ENCODE assay signal across 36 cellular contexts in the genomic region with DNA sequence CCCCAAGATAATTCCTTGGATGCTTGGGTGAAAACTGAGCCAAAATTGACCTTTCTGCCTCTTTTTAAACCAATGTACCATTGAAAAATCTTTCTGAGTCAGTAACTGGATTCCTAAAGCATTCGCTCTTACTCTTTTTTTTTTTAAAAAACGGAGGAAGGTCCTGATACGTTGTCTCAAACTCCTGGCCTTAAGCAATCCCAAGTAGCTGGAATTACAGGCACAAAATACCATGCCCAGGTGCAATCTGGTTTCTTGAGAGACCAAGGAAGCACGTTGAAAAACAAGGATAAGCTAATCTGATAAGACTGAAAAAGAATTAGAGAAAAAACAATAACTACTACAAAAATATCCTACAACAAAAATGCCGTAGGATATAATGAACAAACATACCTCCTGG.
"Had no signal": no experiment of that assay in that cellular context is flagged by ENCODE, and none has a peak within 500 bp of the region (broad histone marks: within the 10 kb centered on the region; RNA-seq: fewer than 3 reads in every experiment).

No MANE protein-coding gene starts in this region.

- ATAC-seq: activated CD4-positive, CD25-positive, alpha-beta regulatory T cell treated with anti-CD3 and anti-CD28 coated beads, Interleukin-2, amount 50 U/mL, for 24 hours; activated CD8-positive, alpha-beta memory T cell treated with anti-CD3 and anti-CD28 coated beads, Interleukin-2, amount 10 ng/mL, durations not matched to agents 7 days and 5 days; activated CD8-positive, alpha-beta T cell treated with anti-CD3 and anti-CD28 coated beads, Interleukin-2, amount 10 ng/mL, durations not matched to agents 7 days and 5 days; activated naive CD8-positive, alpha-beta T cell treated with anti-CD3 and anti-CD28 coated beads, Interleukin-2, amount 50 U/mL, for 24 hours; effector memory CD8-positive, alpha-beta T cell; foreskin keratinocyte; gastrocnemius medialis; heart left ventricle; T-helper 17 cell had no signal

- H3K4me3 Mint-ChIP-seq: activated B cell treated with CpG ODN at 0.5 μM for 24 hours; activated CD4-positive, alpha-beta memory T cell treated with anti-CD3 and anti-CD28 coated beads for 36 hours; activated CD8-positive, alpha-beta memory T cell treated with anti-CD3 and anti-CD28 coated beads, Interleukin-2, amount 10 ng/mL, durations not matched to agents 7 days and 5 days; activated CD8-positive, alpha-beta T cell treated with anti-CD3 and anti-CD28 coated beads, Interleukin-2, amount 10 ng/mL, durations not matched to agents 7 days and 5 days; activated naive CD4-positive, alpha-beta T cell treated with anti-CD3 and anti-CD28 coated beads for 36 hours; activated naive CD4-positive, alpha-beta T cell treated with anti-CD3 and anti-CD28 coated beads, Interleukin-2, amount 50 U/mL, for 24 hours; activated naive CD8-positive, alpha-beta T cell treated with anti-CD3 and anti-CD28 coated beads for 36 hours; activated naive CD8-positive, alpha-beta T cell treated with anti-CD3 and anti-CD28 coated beads, Interleukin-2, amount 50 U/mL, for 24 hours; activated T-helper 1 cell treated with anti-CD3 and anti-CD28 coated beads, Interleukin-12 subunit alpha, Interleukin-12 subunit beta, Interleukin-2, Interleukin-4 antibody, amounts not matched to agents 30 ng/mL and 10 ng/mL and 1 ng/mL, durations not matched to agents 14 hours and 24 hours and 36 hours; central memory CD8-positive, alpha-beta T cell; effector memory CD8-positive, alpha-beta T cell; T-helper 17 cell; T-helper 2 cell treated with Interferon-gamma antibody and Interleukin-4, amounts not matched to agents 5 μg/mL and 100 μg/mL, for 36 hours had no signal

- FAIRE-seq: bronchial epithelial cell had no signal

- H3K36me3 ChIP-seq: adrenal gland, ascending aorta, brain microvascular endothelial cell, gastrocnemius medialis had no signal

- H3K4me1 Mint-ChIP-seq: activated naive CD4-positive, alpha-beta T cell treated with anti-CD3 and anti-CD28 coated beads, Interleukin-2, amount 50 U/mL, for 24 hours; activated naive CD8-positive, alpha-beta T cell treated with anti-CD3 and anti-CD28 coated beads for 36 hours; activated naive CD8-positive, alpha-beta T cell treated with anti-CD3 and anti-CD28 coated beads, Interleukin-2, amount 50 U/mL, for 24 hours; central memory CD8-positive, alpha-beta T cell had no signal

- H3K4me1 ChIP-seq: adrenal gland had no signal

- H3K4me3 ChIP-seq: adrenal gland, ascending aorta, esophagus muscularis mucosa, gastrocnemius medialis, heart left ventricle had no signal

- H3K9me3 Mint-ChIP-seq: activated B cell treated with CpG ODN at 0.5 μM for 24 hours; activated CD4-positive, alpha-beta memory T cell treated with anti-CD3 and anti-CD28 coated beads for 36 hours; activated naive CD4-positive, alpha-beta T cell treated with anti-CD3 and anti-CD28 coated beads for 36 hours; activated naive CD4-positive, alpha-beta T cell treated with anti-CD3 and anti-CD28 coated beads, Interleukin-2, amount 50 U/mL, for 24 hours; activated naive CD8-positive, alpha-beta T cell treated with anti-CD3 and anti-CD28 coated beads for 36 hours; activated naive CD8-positive, alpha-beta T cell treated with anti-CD3 and anti-CD28 coated beads, Interleukin-2, amount 50 U/mL, for 24 hours; activated T-helper 1 cell treated with anti-CD3 and anti-CD28 coated beads, Interleukin-12 subunit alpha, Interleukin-12 subunit beta, Interleukin-2, Interleukin-4 antibody, amounts not matched to agents 30 ng/mL and 10 ng/mL and 1 ng/mL, durations not matched to agents 14 hours and 24 hours and 36 hours; activated T-helper 2 cell treated with anti-CD3 and anti-CD28 coated beads, Interferon-gamma antibody, Interleukin-2, Interleukin-4, amounts not matched to agents 10 μg/mL and 5 μg/mL and 100 μg/mL, durations not matched to agents 14 hours and 24 hours and 36 hours; central memory CD8-positive, alpha-beta T cell; effector memory CD8-positive, alpha-beta T cell; T-helper 2 cell treated with Interferon-gamma antibody and Interleukin-4, amounts not matched to agents 5 μg/mL and 100 μg/mL, for 36 hours had no signal

- H3K9me3 ChIP-seq: adrenal gland, ascending aorta, esophagus muscularis mucosa, gastrocnemius medialis, heart left ventricle had no signal

- H3K27ac Mint-ChIP-seq: activated B cell treated with CpG ODN at 0.5 μM for 24 hours; activated CD4-positive, alpha-beta memory T cell treated with anti-CD3 and anti-CD28 coated beads for 36 hours; activated CD8-positive, alpha-beta memory T cell treated with anti-CD3 and anti-CD28 coated beads, Interleukin-2, amount 10 ng/mL, durations not matched to agents 7 days and 5 days; activated CD8-positive, alpha-beta T cell treated with anti-CD3 and anti-CD28 coated beads, Interleukin-2, amount 10 ng/mL, durations not matched to agents 7 days and 5 days; activated naive CD4-positive, alpha-beta T cell treated with anti-CD3 and anti-CD28 coated beads for 36 hours; activated naive CD4-positive, alpha-beta T cell treated with anti-CD3 and anti-CD28 coated beads, Interleukin-2, amount 50 U/mL, for 24 hours; activated naive CD8-positive, alpha-beta T cell treated with anti-CD3 and anti-CD28 coated beads for 36 hours; activated naive CD8-positive, alpha-beta T cell treated with anti-CD3 and anti-CD28 coated beads, Interleukin-2, amount 50 U/mL, for 24 hours; activated T-helper 1 cell treated with anti-CD3 and anti-CD28 coated beads, Interleukin-12 subunit alpha, Interleukin-12 subunit beta, Interleukin-2, Interleukin-4 antibody, amounts not matched to agents 30 ng/mL and 10 ng/mL and 1 ng/mL, durations not matched to agents 14 hours and 24 hours and 36 hours; activated T-helper 2 cell treated with anti-CD3 and anti-CD28 coated beads, Interferon-gamma antibody, Interleukin-2, Interleukin-4, amounts not matched to agents 10 μg/mL and 5 μg/mL and 100 μg/mL, durations not matched to agents 14 hours and 24 hours and 36 hours; T-helper 17 cell; T-helper 2 cell treated with Interferon-gamma antibody and Interleukin-4, amounts not matched to agents 5 μg/mL and 100 μg/mL, for 36 hours had no signal

- DNase-seq: activated B cell treated with CpG ODN at 0.5 μM for 24 hours; activated CD4-positive, alpha-beta memory T cell treated with anti-CD3 and anti-CD28 coated beads for 36 hours; activated CD4-positive, alpha-beta T cell treated with anti-CD3 and anti-CD28 coated beads for 48 hours; activated CD8-positive, alpha-beta memory T cell treated with anti-CD3 and anti-CD28 coated beads, Interleukin-2, amount 10 ng/mL, durations not matched to agents 7 days and 5 days; activated CD8-positive, alpha-beta memory T cell treated with anti-CD3 and anti-CD28 coated beads, Interleukin-2, amount 50 U/mL, for 4 hours; activated CD8-positive, alpha-beta T cell treated with anti-CD3 and anti-CD28 coated beads, Interleukin-2, amount 10 ng/mL, durations not matched to agents 7 days and 5 days; activated effector memory CD4-positive, alpha-beta T cell treated with anti-CD3 and anti-CD28 coated beads, Interleukin-2, amount 50 U/mL, for 16 hours; activated naive CD4-positive, alpha-beta T cell treated with anti-CD3 and anti-CD28 coated beads for 36 hours; activated naive CD8-positive, alpha-beta T cell treated with anti-CD3 and anti-CD28 coated beads for 36 hours; activated naive CD8-positive, alpha-beta T cell treated with anti-CD3 and anti-CD28 coated beads, Interleukin-2, amount 50 U/mL, for 24 hours; activated T-cell treated with anti-CD3 and anti-CD28 coated beads, Interleukin-2, amount 50 U/mL, for 1 hour; activated T-cell treated with anti-CD3 and anti-CD28 coated beads, Interleukin-2, amount 50 U/mL, for 48 hours; adrenal gland; brain microvascular endothelial cell; cortex of kidney; dermis blood vessel endothelial cell; effector CD4-positive, alpha-beta T cell; effector memory CD8-positive, alpha-beta T cell; erythroblast; foreskin keratinocyte; gastrocnemius medialis; glutamatergic neuron; heart left ventricle; T-helper 1 cell; T-helper 17 cell; T1000; WERI-Rb-1 had no signal

- H3K27ac ChIP-seq: adrenal gland, ascending aorta, brain microvascular endothelial cell, esophagus muscularis mucosa, foreskin keratinocyte, gastrocnemius medialis, heart left ventricle, WERI-Rb-1 had no signal

- H3K36me3 Mint-ChIP-seq: activated CD4-positive, alpha-beta memory T cell treated with anti-CD3 and anti-CD28 coated beads for 36 hours; activated naive CD8-positive, alpha-beta T cell treated with anti-CD3 and anti-CD28 coated beads for 36 hours had no signal

- H3K27me3 Mint-ChIP-seq: activated B cell treated with CpG ODN at 0.5 μM for 24 hours; activated CD4-positive, alpha-beta memory T cell treated with anti-CD3 and anti-CD28 coated beads for 36 hours; activated CD8-positive, alpha-beta memory T cell treated with anti-CD3 and anti-CD28 coated beads, Interleukin-2, amount 10 ng/mL, durations not matched to agents 7 days and 5 days; activated naive CD4-positive, alpha-beta T cell treated with anti-CD3 and anti-CD28 coated beads, Interleukin-2, amount 50 U/mL, for 24 hours; activated naive CD8-positive, alpha-beta T cell treated with anti-CD3 and anti-CD28 coated beads for 36 hours; activated naive CD8-positive, alpha-beta T cell treated with anti-CD3 and anti-CD28 coated beads, Interleukin-2, amount 50 U/mL, for 24 hours; central memory CD8-positive, alpha-beta T cell; effector memory CD8-positive, alpha-beta T cell; T-helper 17 cell had no signal

- H3K27me3 ChIP-seq: adrenal gland, ascending aorta, brain microvascular endothelial cell, esophagus muscularis mucosa, foreskin keratinocyte, gastrocnemius medialis, heart left ventricle had no signal
